ENCODE assay signal across 22 cellular contexts in genomic region chr9:119435066-119435465, GRCh38.
"Had no signal": no experiment of that assay in that cellular context is flagged by ENCODE, and none has a peak within 500 bp of the region (broad histone marks: within the 10 kb centered on the region; RNA-seq: fewer than 3 reads in every experiment).

No MANE protein-coding gene starts in this region.

- H3K4me2 ChIP-seq: SK-N-SH had no signal

- DNase-seq: IMR-90, Karpas-422, KG1, MM.1S, MV-4-11, NCI-H1048, NCI-H1105, NCI-H1417, NCI-H1436 treated with DMSO at 0.1 percent for 48 hours, NCI-H1694, NCI-H187 treated with DMSO at 0.1 percent for 48 hours, NCI-H2081, NCI-H2107, NCI-H2227 treated with DMSO at 0.1 percent for 48 hours, NCI-H524 treated with DMSO at 0.1 percent for 48 hours, NCI-H69, NCI-H774, RPMI8226, SHP77, SK-N-SH, SW 1271 had no signal

- H3K9ac ChIP-seq: SK-N-SH had no signal

- H3K9me3 ChIP-seq: SK-N-SH had no signal

- H3K27ac ChIP-seq: HL-60 had no signal
